Comparison of ENCODE assay signal across 8 cellular contexts in genomic region chr1:175019524-175019923, GRCh38. TPM values are rescaled to one million over a fixed set of nuclear protein-coding genes. Genes with fewer than 3 reads are reported as not detected.
"Had no signal": no experiment of that assay in that cellular context is flagged by ENCODE, and none has a peak within 500 bp of the region (broad histone marks: within the 10 kb centered on the region; RNA-seq: fewer than 3 reads in every experiment).

No MANE protein-coding gene starts in this region.

- ATAC-seq: GM23338 had no signal

- H3K9me3 Mint-ChIP-seq: GM23338, H9 had no signal

- DNase-seq: H9, HCEC 1CT, IMR-90 had no signal

- H3K4me1 Mint-ChIP-seq: GM23338 had no signal

- H3K4me3 Mint-ChIP-seq: GM23338, H9 had no signal

- FAIRE-seq: H1, H54, HTR-8/SVneo had no signal

- H3K27ac Mint-ChIP-seq: GM23338, H9 had no signal

RNA-seq across cellular contexts. Expression of gene TNN, which starts 48.1 kb away (rescaled TPM):
- total RNA-seq: HT-29, IMR-90 had no signal
